8 cellular contexts compared by ENCODE assay signal in the genomic region with DNA sequence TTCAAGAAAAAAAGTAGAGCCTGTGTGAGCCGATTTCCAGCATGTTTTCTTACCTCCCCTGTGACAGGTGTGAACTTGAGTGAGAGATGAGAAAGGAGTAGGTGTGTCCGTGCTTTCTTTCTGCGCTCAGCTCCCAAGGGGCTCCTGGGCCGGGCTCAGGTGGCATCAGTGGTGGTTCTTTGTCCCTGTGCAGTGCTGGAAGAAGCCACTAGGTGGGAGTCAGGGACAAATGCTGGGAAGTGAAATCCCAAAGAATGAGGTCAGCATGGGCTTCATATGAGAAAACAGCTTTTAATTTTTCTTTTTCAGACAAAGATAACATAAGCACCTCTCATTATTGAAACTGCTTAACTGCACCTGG. TPM values are rescaled to one million over a fixed set of nuclear protein-coding genes. Genes with fewer than 3 reads are reported as not detected.
DNase-seq lines count a peak whose midpoint lies in the region; ATAC-seq, FAIRE-seq and TF ChIP-seq lines count a peak whose summit lies in the region.

No MANE protein-coding gene starts in this region.

- WGBS in small intestine, 3 donors: 4 to 17% (median 14%) methylated on average over 4 of the region's 4 CpGs

- no peak overlapping the region for H3K4me3 ChIP-seq in astrocyte of the spinal cord (ENCODE audit: low read depth, low read length)
- no peak overlapping the region for H3K4me3 ChIP-seq in small intestine (ENCODE audit: low read depth in 1 of 2, low read length in 2 of 2)

- in situ Hi-C loops in astrocyte of the spinal cord (cut with HindIII; ENCODE audit: low sequenced_read_pairs): no loop called here

- no peaks in the 10 kb centered on the region for H3K27me3 ChIP-seq in small intestine (ENCODE audit: control insufficient read depth in 2 of 2, insufficient read depth in 2 of 2, low read length in 2 of 2)

- peak; percentile 49 for ATAC-seq in GM21619 (IDR thresholded peaks at IDR 0.05; ENCODE audit: unreplicated experiment)

- peak overlapping the region in 1 of 2 donors; percentile 77 for H3K27ac ChIP-seq in small intestine (ENCODE audit: low read depth in 1 of 2, low read length in 1 of 2)

- TF ChIP-seq CTCF in astrocyte of the spinal cord (IDR thresholded peaks at IDR 0.05; ENCODE audit: low read depth, low read length): peak; percentile 97

- FAIRE-seq in small intestine (lab: Jason Lieb, UNC): no peak

- no peaks in the 10 kb centered on the region for H3K36me3 ChIP-seq in small intestine (ENCODE audit: control insufficient read depth in 2 of 2, insufficient read depth in 2 of 2, low read length in 2 of 2)

- H3K9me3 ChIP-seq in small intestine (ENCODE audit: control insufficient read depth, low read depth): no peaks in the 10 kb centered on the region

- H3K4me1 ChIP-seq in small intestine (ENCODE audit: control insufficient read depth in 2 of 2, insufficient read depth in 1 of 2, low read depth in 1 of 2, low read length in 1 of 2): peaks cover 11 to 12% of the 10 kb centered on the region in 2 donors

- peak; percentile 12 to 20 for DNase-seq in AML-193 (lab: John Stamatoyannopoulos, UW)
- DNase-seq in NCI-H2196 (lab: John Stamatoyannopoulos, UW; ENCODE audit: unreplicated experiment): peak; percentile 79
- DNase-seq in astrocyte of the spinal cord (ENCODE audit: low read depth, low spot score): peak; percentile 58
- peak; percentile 85 for DNase-seq in inferior parietal cortex (ENCODE audit: extremely low spot score)
- DNase-seq in small intestine: peak; percentile 77
- DNase-seq in GM19238 (ENCODE audit: insufficient read length, low spot score): no peak
- DNase-seq in NOMO-1 treated with DMSO at 0.1 percent for 48 hours (lab: John Stamatoyannopoulos, UW; ENCODE audit: unreplicated experiment): no peak

RNA-seq across cellular contexts. Expression of gene PPFIBP2, which starts 57.8 kb away (rescaled TPM):
- 10 to 100 TPM; 26.5 to 67.3 (median 57.6) TPM for polyA plus RNA-seq in small intestine

Comparison
In these comparisons a context has a peak if more than half of its experiments do, and no peak if none do; other contexts are left out.
1. DNase-seq: peak in AML-193 (2 of 2), NCI-H2196 (single experiment), astrocyte of the spinal cord (single experiment), inferior parietal cortex (single experiment) and small intestine (single experiment); none in GM19238 (single experiment) and NOMO-1 treated with DMSO at 0.1 percent for 48 hours (single experiment).